In the genomic region with DNA sequence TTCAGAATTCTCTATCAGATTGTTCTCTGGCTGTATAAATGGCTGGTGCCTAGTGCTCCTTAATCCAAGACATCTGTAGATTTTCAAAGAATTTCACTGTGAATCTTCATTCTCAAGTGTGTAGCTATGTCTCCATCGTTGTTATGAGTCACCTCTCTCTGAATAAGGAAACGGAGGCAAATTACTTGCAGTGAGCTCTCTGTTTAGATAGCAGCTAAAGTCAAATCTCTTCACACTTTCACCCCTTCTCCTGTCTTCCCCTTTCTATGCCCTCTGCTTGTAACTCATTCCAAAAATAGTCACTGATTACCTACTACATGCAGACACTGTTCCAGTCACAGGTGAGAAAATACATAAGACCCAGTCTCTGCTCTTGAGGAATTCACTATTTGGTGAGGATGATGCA, we compare ENCODE assay signal across 1 cellular context.
TF ChIP-seq lines count a peak whose summit lies in the region.

No MANE protein-coding gene starts in this region.

TF ChIP-seq in IMR-90, 13 proteins besides CTCF, POLR2A, EP300 and RAD21:
- TF ChIP-seq CHD1 (IDR thresholded peaks at IDR 0.05; ENCODE audit: low read depth, low read length) (no peak), FOS (IDR thresholded peaks at IDR 0.05; ENCODE audit: low read depth, low read length) (peak; percentile 52; the same call in 1 of the 2 replicates), BHLHE40 (IDR thresholded peaks at IDR 0.05; ENCODE audit: low read depth, low read length) (no peak)
